In genomic region chr20:17797579-17797978, GRCh38 we compare ENCODE assay signal across 9 cellular contexts.
"Had no signal": no experiment of that assay in that cellular context is flagged by ENCODE, and none has a peak within 500 bp of the region (broad histone marks: within the 10 kb centered on the region; RNA-seq: fewer than 3 reads in every experiment).

No MANE protein-coding gene starts in this region.

- H3K4me3 Mint-ChIP-seq: HFFc6, IgD-negative memory B cell had no signal

- H3K9me3 ChIP-seq: HAP-1 had no signal

- H3K9me3 Mint-ChIP-seq: HFFc6 had no signal

- ATAC-seq: HCT116 had no signal

- H3K4me3 ChIP-seq: GM23248, HAP-1 had no signal

- H3K36me3 ChIP-seq: HAP-1 had no signal

- H3K4me1 ChIP-seq: HAP-1 had no signal

- H3K27ac Mint-ChIP-seq: HFFc6, IgD-negative memory B cell had no signal

- H3K27ac ChIP-seq: GM23248, HL-60 had no signal

- H3K9ac ChIP-seq: GM23248 had no signal

- DNase-seq: GM23248, GOT3, H7, HFFc6, KBM-7 had no signal

- H2AFZ ChIP-seq: GM23248 had no signal
